24 cellular contexts compared by ENCODE assay signal in the genomic region with DNA sequence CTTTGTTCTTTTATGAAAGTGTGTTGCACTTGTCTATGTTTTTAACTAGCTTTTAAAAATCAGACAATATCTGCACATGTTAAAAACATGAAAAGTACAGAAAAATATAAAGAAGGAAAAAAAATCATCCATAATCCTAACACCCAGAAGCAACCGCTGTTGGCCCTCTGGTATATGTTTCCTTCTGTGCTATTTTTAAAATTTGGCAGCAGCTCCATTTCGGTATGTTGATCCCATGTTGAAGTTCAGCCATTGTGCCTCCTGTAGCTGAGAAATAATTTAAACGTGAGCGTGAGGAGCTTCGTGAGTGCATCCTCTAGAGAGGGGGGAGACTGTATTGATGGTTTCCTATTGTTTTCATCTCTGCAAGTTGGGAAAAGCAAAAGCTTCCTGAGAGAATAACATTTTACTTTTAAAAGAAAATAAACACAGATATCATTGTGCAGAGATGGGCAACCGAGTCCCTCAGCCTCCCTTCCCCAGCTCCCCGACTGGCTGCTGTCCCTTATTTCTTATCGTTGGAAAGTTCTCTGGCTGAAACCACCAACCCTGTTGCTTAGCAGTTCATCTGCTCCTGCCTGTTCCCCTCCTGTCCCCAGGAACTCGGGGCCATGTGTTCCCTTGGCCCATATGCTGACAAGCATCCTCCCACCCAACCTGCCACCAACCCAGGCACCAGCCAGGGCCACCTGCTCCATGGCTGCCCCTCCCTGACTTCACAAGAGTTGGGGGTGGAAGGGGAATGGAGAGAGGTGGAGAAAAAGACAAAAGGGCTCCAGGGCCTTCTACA.
"Had no signal": no experiment of that assay in that cellular context is flagged by ENCODE, and none has a peak within 500 bp of the region (broad histone marks: within the 10 kb centered on the region; RNA-seq: fewer than 3 reads in every experiment).

No MANE protein-coding gene starts in this region.

- H3K4me3 Mint-ChIP-seq: activated naive CD4-positive, alpha-beta T cell treated with anti-CD3 and anti-CD28 coated beads for 36 hours; activated naive CD8-positive, alpha-beta T cell; activated T-helper 17 cell treated with anti-CD3 and anti-CD28 coated beads, Interleukin-2, amount 50 U/mL, for 72 hours; brain had no signal

- ATAC-seq: activated T-helper 17 cell treated with anti-CD3 and anti-CD28 coated beads, Interleukin-2, amount 50 U/mL, for 72 hours had no signal

- H3K4me1 ChIP-seq: Peyer's patch, SJCRH30 had no signal

- H3K27me3 ChIP-seq: Peyer's patch, SJCRH30 had no signal

- H3K9me3 ChIP-seq: Peyer's patch, SJCRH30, SK-N-SH had no signal

- H3K36me3 ChIP-seq: Peyer's patch, SJCRH30, WERI-Rb-1 had no signal

- H3K27ac ChIP-seq: Peyer's patch, RWPE1, SJCRH30, WERI-Rb-1 had no signal

- H3K4me1 Mint-ChIP-seq: activated T-helper 17 cell treated with anti-CD3 and anti-CD28 coated beads, Interleukin-2, amount 50 U/mL, for 72 hours had no signal

- DNase-seq: activated CD4-positive, alpha-beta T cell treated with anti-CD3 and anti-CD28 coated beads for 4 hours; activated gamma-delta T cell; activated naive CD4-positive, alpha-beta T cell treated with anti-CD3 and anti-CD28 coated beads for 36 hours; activated T-cell treated with anti-CD3 and anti-CD28 coated beads for 4 hours; activated T-cell treated with anti-CD3 and anti-CD28 coated beads, Interleukin-2, amount 50 U/mL, for 48 hours; amygdala; KG1; NCI-H1048; NCI-H146; NCI-H2029; NCI-H2107; NCI-H510A treated with DMSO at 0.1 percent for 48 hours; NCI-H69; NK-92 treated with Interleukin-12 subunit alpha and Interleukin-12 subunit beta, amount 100 ng/mL, for 24 hours; Peyer's patch; Right ventricle myocardium superior; SJCRH30; SK-N-SH; T-helper 1 cell; WERI-Rb-1 had no signal

- H3K27ac Mint-ChIP-seq: activated naive CD4-positive, alpha-beta T cell treated with anti-CD3 and anti-CD28 coated beads for 36 hours; activated naive CD8-positive, alpha-beta T cell; activated T-helper 17 cell treated with anti-CD3 and anti-CD28 coated beads, Interleukin-2, amount 50 U/mL, for 72 hours had no signal

- H3K36me3 Mint-ChIP-seq: activated naive CD8-positive, alpha-beta T cell; brain had no signal

- H3K4me3 ChIP-seq: Peyer's patch, SJCRH30 had no signal
